ENCODE assay signal across 15 cellular contexts in the genomic region with DNA sequence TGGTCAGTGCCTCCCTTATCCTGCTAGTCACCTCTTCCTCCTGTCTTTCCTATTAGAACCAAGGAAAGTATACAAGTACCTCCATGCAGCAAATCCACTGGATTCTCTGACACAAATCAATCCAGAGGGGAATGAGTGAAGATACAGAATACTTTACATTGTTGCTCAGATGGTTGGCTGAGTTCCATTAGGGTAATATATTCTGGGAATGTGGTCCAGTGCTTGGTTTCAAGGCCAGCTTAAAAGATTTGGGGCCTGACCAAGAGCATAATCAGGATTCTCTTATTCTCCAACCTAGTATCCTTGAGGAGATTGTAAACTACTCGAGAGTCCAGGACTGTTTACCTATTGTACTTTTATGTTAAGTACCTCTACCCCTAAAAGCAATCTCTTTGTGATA. TPM values are rescaled to one million over a fixed set of nuclear protein-coding genes. Genes with fewer than 3 reads are reported as not detected.
A peak's percentile ranks its signal among the peaks of the same experiment; 100 is the strongest.
DNase-seq lines count a peak whose midpoint lies in the region; ATAC-seq, FAIRE-seq and TF ChIP-seq lines count a peak whose summit lies in the region.
"Had no signal": no experiment of that assay in that cellular context is flagged by ENCODE, and none has a peak within 500 bp of the region (broad histone marks: within the 10 kb centered on the region; RNA-seq: fewer than 3 reads in every experiment).

No MANE protein-coding gene starts in this region.

- no peak for FAIRE-seq in astrocyte (lab: Jason Lieb, UNC)
- FAIRE-seq: GM12891 had no signal

- peak overlapping the region; percentile 89 for H3K27ac Mint-ChIP-seq in astrocyte (ENCODE audit: unreplicated experiment)

- peak overlapping the region; percentile 2 for H3K9ac ChIP-seq in astrocyte (ENCODE audit: low read length)

- 33 to 50% methylated on average over 1 of the region's 1 CpG for WGBS in heart right ventricle, 2 donors
- WGBS in mesodermal cell (ENCODE audit: insufficient coverage in 2 of 2), 2 experiments, result 60 to 100% methylated on average over 1 of the region's 1 CpG

- H3K36me3 ChIP-seq in heart right ventricle, result no peaks in the 10 kb centered on the region
- H3K36me3 ChIP-seq in astrocyte (ENCODE audit: insufficient read depth, low read length), result no peaks in the 10 kb centered on the region
- H3K36me3 ChIP-seq in mesodermal cell (ENCODE audit: control insufficient read depth, insufficient read depth, low read length), result no peaks in the 10 kb centered on the region

- peaks cover 2% of the 10 kb centered on the region for H3K36me3 Mint-ChIP-seq in astrocyte (ENCODE audit: low read depth, unreplicated experiment)

- H3K4me3 ChIP-seq in heart right ventricle (no peak overlapping the region), astrocyte (ENCODE audit: insufficient read depth, low read depth, low read length) (no peak overlapping the region), mesodermal cell (ENCODE audit: extremely low read depth, insufficient read depth, low read length, poor library complexity, severe bottlenecking) (no peak overlapping the region)
- H3K4me3 ChIP-seq: K562 had no signal

- H3K27ac ChIP-seq in heart right ventricle (peak overlapping the region in 6 of 10 donors; percentile 13 to 41 (median 30)), astrocyte (ENCODE audit: low read depth, low read length) (peak overlapping the region; percentile 46), mesodermal cell (ENCODE audit: low read depth, low read length, severe bottlenecking) (peak overlapping the region; percentile 65)

- peaks cover 8% of the 10 kb centered on the region for H3K79me2 ChIP-seq in astrocyte (ENCODE audit: insufficient read depth, low read length)

- H3K9me3 ChIP-seq in heart right ventricle, result no peaks in the 10 kb centered on the region
- no peaks in the 10 kb centered on the region for H3K9me3 ChIP-seq in astrocyte (ENCODE audit: insufficient read depth, low read depth, low read length)
- no peaks in the 10 kb centered on the region for H3K9me3 ChIP-seq in mesodermal cell (ENCODE audit: control insufficient read depth, low read length)

- DNase-seq in heart right ventricle (no peak), Right ventricle myocardium superior (no peak), astrocyte (ENCODE audit: low read depth) (no peak), D341Med (ENCODE audit: low spot score) (no peak), HUDEP-2 (lab: John Stamatoyannopoulos, UW; ENCODE audit: unreplicated experiment in 76 of 76) (no peak), C1 segment of cervical spinal cord (lab: John Stamatoyannopoulos, UW) (no peak)
- DNase-seq: activated gamma-delta T cell, erythroblast, GDM1, NCI-H2171 treated with DMSO at 0.1 percent for 48 hours, T-helper 2 cell had no signal

- H3K4me2 ChIP-seq in astrocyte (ENCODE audit: low read length), result peak overlapping the region; percentile 61

- H3K4me1 Mint-ChIP-seq in astrocyte (ENCODE audit: low read depth, unreplicated experiment), result peaks cover 21% of the 10 kb centered on the region

- H4K20me1 ChIP-seq in astrocyte (ENCODE audit: insufficient read depth, low read length), result no peaks in the 10 kb centered on the region

- H2AFZ ChIP-seq in astrocyte (ENCODE audit: low read depth, low read length), result no peak overlapping the region

- TF ChIP-seq CTCF in heart right ventricle (IDR thresholded peaks at IDR 0.05) (no peak), astrocyte (IDR thresholded peaks at IDR 0.05; ENCODE audit: insufficient read depth, low read depth, low read length) (no peak)

- H3K4me1 ChIP-seq in heart right ventricle, result peaks cover 3 to 46% (median 30%) of the 10 kb centered on the region in 9 donors
- no peaks in the 10 kb centered on the region for H3K4me1 ChIP-seq in astrocyte (ENCODE audit: insufficient read depth, low read length)
- peaks cover 13% of the 10 kb centered on the region for H3K4me1 ChIP-seq in mesodermal cell (ENCODE audit: control insufficient read depth, insufficient read depth, low read length, poor library complexity, severe bottlenecking)

- intact Hi-C loops in heart right ventricle (cut with DNase I) (no loop called here), Right ventricle myocardium superior (cut with DNase I) (no loop called here)

- no peaks in the 10 kb centered on the region for H3K27me3 ChIP-seq in heart right ventricle
- H3K27me3 ChIP-seq in astrocyte (ENCODE audit: insufficient read depth, low read length), result no peaks in the 10 kb centered on the region

- no peaks in the 10 kb centered on the region for H3K9me3 Mint-ChIP-seq in astrocyte (ENCODE audit: unreplicated experiment)

- ATAC-seq in heart right ventricle (no peak), Right ventricle myocardium superior (ENCODE audit: poor library complexity) (no peak), HG02623 (IDR thresholded peaks at IDR 0.05; ENCODE audit: unreplicated experiment) (no peak)
- ATAC-seq: K562 had no signal

- no peaks in the 10 kb centered on the region for H3K27me3 Mint-ChIP-seq in astrocyte (ENCODE audit: low read depth, unreplicated experiment)

- peak overlapping the region; percentile 18 for H3K4me3 Mint-ChIP-seq in astrocyte (ENCODE audit: unreplicated experiment)

RNA-seq across cellular contexts. Expression of gene CARMIL1, which starts 23.0 kb away (rescaled TPM):
- total RNA-seq in heart right ventricle, result 10 to 100 TPM in 1 of 10 donors, 1 to 10 TPM in 9; 1.2 to 10.3 (median 4.1) TPM
- 1 to 10 TPM; 3.1 to 8.2 TPM for polyA plus RNA-seq in heart right ventricle
- 3.4 TPM for total RNA-seq in Right ventricle myocardium superior
- 19.1 and 21.3 TPM in 2 replicates for total RNA-seq in astrocyte
- polyA plus RNA-seq in mesodermal cell (2013, experiment 1 of 2), result 12.9 TPM
- 14.4 TPM for polyA plus RNA-seq in mesodermal cell (2013, experiment 2 of 2)
